In the genomic region with DNA sequence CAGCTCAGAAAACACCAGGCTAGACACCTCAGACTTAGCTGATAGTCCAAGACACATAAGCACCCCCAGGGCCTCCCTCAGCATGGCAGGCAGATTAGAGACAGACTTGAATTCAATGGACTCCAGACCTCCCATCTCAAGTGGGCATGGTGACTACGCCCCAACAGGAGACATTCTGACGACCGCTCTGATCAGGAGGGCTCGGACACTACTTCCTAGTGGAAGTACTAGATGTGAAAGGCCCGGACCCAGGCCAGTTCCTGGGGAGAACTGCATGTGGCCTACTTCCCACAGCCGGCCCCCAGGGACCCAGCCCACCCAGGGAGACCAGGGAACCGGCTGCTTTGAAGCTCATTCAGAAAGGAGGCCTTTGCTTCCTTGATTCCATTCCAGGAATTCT, we compare ENCODE assay signal across 19 cellular contexts. TPM values are rescaled to one million over a fixed set of nuclear protein-coding genes. Genes with fewer than 3 reads are reported as not detected.
A peak's percentile ranks its signal among the peaks of the same experiment; 100 is the strongest.
DNase-seq lines count a peak whose midpoint lies in the region; ATAC-seq and TF ChIP-seq lines count a peak whose summit lies in the region.
"Had no signal": no experiment of that assay in that cellular context is flagged by ENCODE, and none has a peak within 500 bp of the region (broad histone marks: within the 10 kb centered on the region; RNA-seq: fewer than 3 reads in every experiment).

No MANE protein-coding gene starts in this region.

- TF ChIP-seq EP300 in upper lobe of left lung (IDR thresholded peaks at IDR 0.05): no peak

- H3K27ac ChIP-seq in upper lobe of left lung: peak overlapping the region; percentile 79 to 94 (median 90)
- H3K27ac ChIP-seq: 22Rv1 had no signal

- H3K9me3 ChIP-seq in upper lobe of left lung: no peaks in the 10 kb centered on the region

- 80% methylated on average over 7 of the region's 7 CpGs; no CpG with 5 or more reads in 1 of the 2 donors for WGBS in upper lobe of left lung, 2 donors

- TF ChIP-seq CTCF in endothelial cell (IDR thresholded peaks at IDR 0.05; ENCODE audit: unreplicated experiment): no peak
- TF ChIP-seq CTCF in neural crest cell (conservative IDR thresholded peaks at IDR 0.05): no peak
- TF ChIP-seq CTCF in upper lobe of left lung (IDR thresholded peaks at IDR 0.05): no peak

- H3K4me3 Mint-ChIP-seq in activated naive CD4-positive, alpha-beta T cell treated with anti-CD3 and anti-CD28 coated beads, Interleukin-2, amount 10 ng/mL, durations not matched to agents 7 days and 5 days: no peak overlapping the region
- no peak overlapping the region for H3K4me3 Mint-ChIP-seq in endothelial cell (ENCODE audit: unreplicated experiment)
- H3K4me3 Mint-ChIP-seq in neural crest cell: no peak overlapping the region
- H3K4me3 Mint-ChIP-seq: CD14-positive monocyte had no signal

- no peak for DNase-seq in activated naive CD4-positive, alpha-beta T cell treated with anti-CD3 and anti-CD28 coated beads, Interleukin-2, amount 10 ng/mL, durations not matched to agents 7 days and 5 days
- DNase-seq in activated naive CD4-positive, alpha-beta T cell treated with Interleukin-2 at 50 U/mL for 16 hours: no peak
- DNase-seq in endothelial cell (ENCODE audit: low spot score) (no peak), neural crest cell (ENCODE audit: low read depth, low spot score) (no peak), upper lobe of left lung (peak in 1 of 2 donors; percentile 20), nucleus accumbens (lab: John Stamatoyannopoulos, UW) (no peak), NCI-H82 (lab: John Stamatoyannopoulos, UW) (no peak)
- DNase-seq: AML-193, DMS79 treated with DMSO at 0.1 percent for 48 hours, H7, KG1, MV-4-11, NCI-H1694 treated with DMSO at 0.1 percent for 48 hours, NCI-H774, OCI-M1, SIG-M5 had no signal

- no peak overlapping the region for H3K4me3 ChIP-seq in upper lobe of left lung

- peaks cover 5% of the 10 kb centered on the region for H3K36me3 Mint-ChIP-seq in activated naive CD4-positive, alpha-beta T cell treated with anti-CD3 and anti-CD28 coated beads, Interleukin-2, amount 10 ng/mL, durations not matched to agents 7 days and 5 days
- H3K36me3 Mint-ChIP-seq in endothelial cell (ENCODE audit: low read depth, unreplicated experiment) (peaks cover 9% of the 10 kb centered on the region), neural crest cell (ENCODE audit: low read depth) (peaks cover 2% of the 10 kb centered on the region)

- H3K9me3 Mint-ChIP-seq in activated naive CD4-positive, alpha-beta T cell treated with anti-CD3 and anti-CD28 coated beads, Interleukin-2, amount 10 ng/mL, durations not matched to agents 7 days and 5 days: no peaks in the 10 kb centered on the region
- H3K9me3 Mint-ChIP-seq in endothelial cell (ENCODE audit: unreplicated experiment) (no peaks in the 10 kb centered on the region), neural crest cell (no peaks in the 10 kb centered on the region)
- H3K9me3 Mint-ChIP-seq: CD14-positive monocyte had no signal

- no peaks in the 10 kb centered on the region for H3K27me3 Mint-ChIP-seq in activated naive CD4-positive, alpha-beta T cell treated with anti-CD3 and anti-CD28 coated beads, Interleukin-2, amount 10 ng/mL, durations not matched to agents 7 days and 5 days
- H3K27me3 Mint-ChIP-seq in endothelial cell (ENCODE audit: unreplicated experiment): peaks cover 6% of the 10 kb centered on the region
- no peaks in the 10 kb centered on the region for H3K27me3 Mint-ChIP-seq in neural crest cell (ENCODE audit: low read depth)

- peaks cover 18 to 39% (median 27%) of the 10 kb centered on the region in 4 donors for H3K4me1 ChIP-seq in upper lobe of left lung

- H3K4me1 Mint-ChIP-seq in activated naive CD4-positive, alpha-beta T cell treated with anti-CD3 and anti-CD28 coated beads, Interleukin-2, amount 10 ng/mL, durations not matched to agents 7 days and 5 days: no peaks in the 10 kb centered on the region
- H3K4me1 Mint-ChIP-seq in endothelial cell (ENCODE audit: unreplicated experiment) (peaks cover 31% of the 10 kb centered on the region), neural crest cell (no peaks in the 10 kb centered on the region)

- ATAC-seq in upper lobe of left lung (ENCODE audit: low FRiP score in 2 of 2) (no peak), GM18909 (IDR thresholded peaks at IDR 0.05; ENCODE audit: poor library complexity, unreplicated experiment) (no peak)

- peak overlapping the region; percentile 37 for H3K27ac Mint-ChIP-seq in activated naive CD4-positive, alpha-beta T cell treated with anti-CD3 and anti-CD28 coated beads, Interleukin-2, amount 10 ng/mL, durations not matched to agents 7 days and 5 days
- H3K27ac Mint-ChIP-seq in endothelial cell (ENCODE audit: unreplicated experiment) (peak overlapping the region; percentile 24), neural crest cell (ENCODE audit: unreplicated experiment) (peak overlapping the region; percentile 86)

- no peaks in the 10 kb centered on the region for H3K27me3 ChIP-seq in upper lobe of left lung

- TF ChIP-seq POLR2A in upper lobe of left lung (IDR thresholded peaks at IDR 0.05): no peak

- no peaks in the 10 kb centered on the region for H3K36me3 ChIP-seq in upper lobe of left lung

- CTCF ChIA-PET in activated naive CD4-positive, alpha-beta T cell treated with anti-CD3 and anti-CD28 coated beads, Interleukin-2, amount 10 ng/mL, durations not matched to agents 7 days and 5 days (lab: Charles Lee): interaction anchor here (1.1 to 1.7 kb wide), 2 partner anchors 14 to 136 kb away, joined by 3 to 8 read pairs; no protein-coding TSS in a partner anchor

RNA-seq across cellular contexts. Expression of a gene that starts 16.9 kb away (rescaled TPM):
- 7.5 TPM for total RNA-seq in endothelial cell (ENCODE audit: unreplicated experiment)
- total RNA-seq in neural crest cell: 27.7 and 30.1 TPM in 2 replicates
- total RNA-seq in upper lobe of left lung: 1 to 10 TPM; 1.0 to 4.2 (median 2.8) TPM

Comparison
In these comparisons a context has a peak if more than half of its experiments do, and no peak if none do; other contexts are left out.
1. H3K27ac Mint-ChIP-seq: peak in every context shown above with its lines; median percentile 86 in neural crest cell; 37 in activated naive CD4-positive, alpha-beta T cell treated with anti-CD3 and anti-CD28 coated beads, Interleukin-2, amount 10 ng/mL, durations not matched to agents 7 days and 5 days; 24 in endothelial cell.